ENCODE assay signal across 1 cellular context in the genomic region with DNA sequence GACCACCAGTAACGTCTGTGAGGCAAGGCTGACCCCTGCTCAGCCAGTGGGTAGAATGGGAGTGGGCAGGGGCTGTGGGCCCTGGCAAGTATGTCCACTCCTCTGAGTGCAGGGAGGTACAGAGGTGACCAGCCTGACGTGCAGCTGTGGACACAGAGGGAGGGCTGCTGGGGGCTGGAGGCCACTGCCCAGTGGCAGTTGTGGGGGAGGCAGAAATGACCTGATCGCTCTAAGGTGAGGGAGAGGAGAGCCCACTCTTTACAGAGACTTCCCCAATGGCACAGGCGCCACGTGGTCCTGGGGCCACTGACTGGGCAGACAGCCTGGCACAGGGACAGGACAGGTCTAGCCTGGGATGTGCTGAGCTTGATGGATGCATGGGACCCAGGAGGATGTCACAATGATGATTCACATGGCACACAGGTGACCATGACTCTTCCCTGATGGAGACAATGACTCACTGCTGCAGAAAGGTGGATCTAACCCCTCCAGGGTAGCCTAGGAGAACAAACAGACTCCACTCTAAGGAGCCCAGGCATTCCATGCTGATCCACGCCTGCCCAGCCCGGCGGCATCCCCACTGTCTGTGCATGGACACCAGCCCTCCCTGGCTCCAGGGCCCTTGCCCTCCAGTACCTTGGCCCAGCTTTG.
A peak's percentile ranks its signal among the peaks of the same experiment; 100 is the strongest.
TF ChIP-seq lines count a peak whose summit lies in the region.

No MANE protein-coding gene starts in this region.

TF ChIP-seq in A549, 52 proteins besides CTCF, POLR2A, EP300 and RAD21 (continued from another document):
- TF ChIP-seq HDAC2 (IDR thresholded peaks at IDR 0.05), result no peak
- TF ChIP-seq JUNB (IDR thresholded peaks at IDR 0.05), result peak; percentile 91
- TF ChIP-seq, protein P1, sequence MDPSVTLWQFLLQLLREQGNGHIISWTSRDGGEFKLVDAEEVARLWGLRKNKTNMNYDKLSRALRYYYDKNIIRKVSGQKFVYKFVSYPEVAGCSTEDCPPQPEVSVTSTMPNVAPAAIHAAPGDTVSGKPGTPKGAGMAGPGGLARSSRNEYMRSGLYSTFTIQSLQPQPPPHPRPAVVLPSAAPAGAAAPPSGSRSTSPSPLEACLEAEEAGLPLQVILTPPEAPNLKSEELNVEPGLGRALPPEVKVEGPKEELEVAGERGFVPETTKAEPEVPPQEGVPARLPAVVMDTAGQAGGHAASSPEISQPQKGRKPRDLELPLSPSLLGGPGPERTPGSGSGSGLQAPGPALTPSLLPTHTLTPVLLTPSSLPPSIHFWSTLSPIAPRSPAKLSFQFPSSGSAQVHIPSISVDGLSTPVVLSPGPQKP (IDR thresholded peaks at IDR 0.05; ENCODE audit: low read depth, low read length), result no peak
- no peak for TF ChIP-seq POLR2AphosphoS2 (conservative IDR thresholded peaks at IDR 0.05; ENCODE audit: low read length)
- TF ChIP-seq CEBPB (IDR thresholded peaks at IDR 0.05), result peak; percentile 49 to 61; a peak in 3 of 4 replicates
- TF ChIP-seq ZFP36 (IDR thresholded peaks at IDR 0.05; ENCODE audit: borderline replicate concordance, partially characterized antibody), result no peak
- TF ChIP-seq HOXB5 (CRISPR knock-in tag; IDR thresholded peaks at IDR 0.05), result 0 out of 2 replicates have a peak, but pooled peaks have one; percentile 33
